29 cellular contexts compared by ENCODE assay signal in genomic region chr13:24118576-24118975, GRCh38.
"Had no signal": no experiment of that assay in that cellular context is flagged by ENCODE, and none has a peak within 500 bp of the region (broad histone marks: within the 10 kb centered on the region; RNA-seq: fewer than 3 reads in every experiment).

No MANE protein-coding gene starts in this region.

- H3K4me2 ChIP-seq: smooth muscle cell had no signal

- DNase-seq: dermis blood vessel endothelial cell; foreskin fibroblast; gastrocnemius medialis; head of caudate nucleus; mucosa of descending colon; naive B cell; stimulated activated CD4-positive, alpha-beta T cell treated with anti-CD3 and anti-CD28 coated beads, Interleukin-12 subunit alpha, Interleukin-12 subunit beta, amount 100 ng/mL, for 4 hours; stimulated activated CD4-positive, alpha-beta T cell treated with anti-CD3 and anti-CD28 coated beads, Interleukin-1b, Interleukin-23, amount 100 ng/mL, for 48 hours; stimulated activated CD4-positive, alpha-beta T cell treated with anti-CD3 and anti-CD28 coated beads, Interleukin-4, amount 100 ng/mL, for 1 hour; stimulated activated CD8-positive, alpha-beta memory T cell treated with anti-CD3 and anti-CD28 coated beads, Interleukin-4, amount 100 ng/mL, for 48 hours; stimulated activated naive CD4-positive, alpha-beta T cell; stimulated activated naive CD8-positive, alpha-beta T cell treated with anti-CD3 and anti-CD28 coated beads, Interleukin-15, amount 100 ng/mL, for 72 hours; thyroid gland; trophoblast cell had no signal

- H2AFZ ChIP-seq: parathyroid adenoma had no signal

- H3K27me3 ChIP-seq: gastrocnemius medialis, neural progenitor cell, right atrium auricular region, thyroid gland, vagina had no signal

- H3K9ac ChIP-seq: neural progenitor cell, parathyroid adenoma had no signal

- H3K36me3 ChIP-seq: gastrocnemius medialis, neural progenitor cell, right atrium auricular region, thyroid gland, vagina had no signal

- H3K36me3 Mint-ChIP-seq: memory B cell; mesothelial cell of epicardium; naive B cell; natural killer cell treated with Interleukin-12 subunit alpha and Interleukin-12 subunit beta and Interleukin-15 and Interleukin-18, amount 100 ng/mL, for 72 hours had no signal

- H3K79me2 ChIP-seq: parathyroid adenoma had no signal

- H3K4me3 ChIP-seq: coronary artery, gastrocnemius medialis, lung, mucosa of descending colon, neural progenitor cell, right atrium auricular region, smooth muscle cell, thyroid gland, vagina had no signal

- H3K27ac Mint-ChIP-seq: memory B cell; mesothelial cell of epicardium; naive B cell; natural killer cell treated with Interleukin-12 subunit alpha and Interleukin-12 subunit beta and Interleukin-15 and Interleukin-18, amount 100 ng/mL, for 72 hours; neural progenitor cell; progenitor cell of endocrine pancreas; stimulated activated naive CD8-positive, alpha-beta T cell treated with anti-CD3 and anti-CD28 coated beads, Interleukin-15, amount 100 ng/mL, for 72 hours had no signal

- H3K27ac ChIP-seq: coronary artery, epithelial cell of prostate, gastrocnemius medialis, neural progenitor cell, parathyroid adenoma, right atrium auricular region, thyroid gland, vagina had no signal

- H3K4me1 Mint-ChIP-seq: memory B cell, mesothelial cell of epicardium, naive B cell had no signal

- H3K4me1 ChIP-seq: gastrocnemius medialis, parathyroid adenoma, vagina had no signal

- H3K4me3 Mint-ChIP-seq: memory B cell; mesothelial cell of epicardium; natural killer cell treated with Interleukin-12 subunit alpha and Interleukin-12 subunit beta and Interleukin-15 and Interleukin-18, amount 100 ng/mL, for 72 hours; neural progenitor cell; stimulated activated naive CD8-positive, alpha-beta T cell treated with anti-CD3 and anti-CD28 coated beads, Interleukin-15, amount 100 ng/mL, for 72 hours had no signal

- H3K9me3 Mint-ChIP-seq: memory B cell; mesothelial cell of epicardium; naive B cell; natural killer cell treated with Interleukin-12 subunit alpha and Interleukin-12 subunit beta and Interleukin-15 and Interleukin-18, amount 100 ng/mL, for 72 hours; neural progenitor cell; stimulated activated naive CD8-positive, alpha-beta T cell treated with anti-CD3 and anti-CD28 coated beads, Interleukin-15, amount 100 ng/mL, for 72 hours had no signal

- ATAC-seq: esophagus mucosa; gastrocnemius medialis; left lobe of liver; mucosa of descending colon; natural killer cell treated with Interleukin-12 subunit alpha and Interleukin-12 subunit beta and Interleukin-15 and Interleukin-18, amount 100 ng/mL, for 72 hours; sciatic nerve; stimulated activated naive CD8-positive, alpha-beta T cell treated with anti-CD3 and anti-CD28 coated beads, Interleukin-15, amount 100 ng/mL, for 72 hours had no signal

- H3K9me3 ChIP-seq: gastrocnemius medialis, mucosa of descending colon, right atrium auricular region, thyroid gland, vagina had no signal
